ENCODE assay signal across 1 cellular context in genomic region chr11:73761403-73761945, GRCh38.
TF ChIP-seq lines count a peak whose summit lies in the region.

No MANE protein-coding gene starts in this region.

TF ChIP-seq in H1, 55 proteins besides CTCF, POLR2A, EP300 and RAD21 (continued from another document):
- TF ChIP-seq YY1 (IDR thresholded peaks at IDR 0.05; ENCODE audit: low read depth, low read length): peak; percentile 99
- peak; percentile 70; the same call in 1 of the 2 replicates for TF ChIP-seq MAX (IDR thresholded peaks at IDR 0.05)
